13 cellular contexts compared by ENCODE assay signal in the genomic region with DNA sequence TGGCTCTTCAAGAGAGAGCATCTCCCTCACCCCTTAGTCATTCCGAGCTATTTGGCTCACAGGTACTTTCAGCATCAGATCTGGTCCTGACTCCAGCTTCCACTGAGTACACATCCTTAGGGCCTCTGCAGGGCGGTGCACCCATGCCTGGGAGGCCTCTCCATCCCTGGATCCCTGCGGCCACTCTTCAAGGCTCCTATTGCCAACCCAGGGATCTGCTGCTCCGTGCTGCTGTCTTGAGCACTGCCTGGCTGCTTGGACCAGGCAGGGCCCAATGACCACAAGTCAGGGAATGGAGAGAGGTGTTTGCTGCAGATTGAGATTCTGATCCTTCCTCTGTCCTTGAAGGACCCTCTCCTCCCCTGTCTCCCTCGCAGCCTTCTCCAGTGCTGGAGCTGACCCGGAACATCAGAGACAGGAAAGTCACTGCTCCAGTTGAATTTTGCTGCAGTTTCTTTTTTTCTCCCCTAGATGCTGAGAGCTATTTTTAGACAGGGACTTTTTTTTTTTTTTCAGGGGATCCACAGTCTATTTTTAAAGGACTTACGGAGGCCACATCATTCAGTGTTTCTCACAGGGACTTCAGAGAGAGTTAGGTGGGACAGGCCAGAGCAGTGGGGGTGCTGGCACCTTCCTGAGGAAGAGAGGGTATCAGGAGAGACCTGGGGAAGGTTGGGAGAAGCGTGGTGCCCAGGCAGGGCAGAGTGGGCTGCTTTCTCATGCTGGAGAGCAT.
"Had no signal": no experiment of that assay in that cellular context is flagged by ENCODE, and none has a peak within 500 bp of the region (broad histone marks: within the 10 kb centered on the region; RNA-seq: fewer than 3 reads in every experiment).

No MANE protein-coding gene starts in this region.

- H3K27me3 ChIP-seq: thyroid gland, vagina had no signal

- H3K36me3 ChIP-seq: breast epithelium, thyroid gland, vagina had no signal

- H3K27ac ChIP-seq: breast epithelium, epithelial cell of prostate, thyroid gland, vagina had no signal

- H3K9me3 ChIP-seq: breast epithelium, thyroid gland, vagina had no signal

- DNase-seq: activated CD4-positive, alpha-beta T cell treated with anti-CD3 and anti-CD28 coated beads, Interleukin-2, amount 50 U/mL, for 1 hour; activated effector memory CD4-positive, alpha-beta T cell treated with anti-CD3 and anti-CD28 coated beads, Interleukin-2, amount 50 U/mL, for 16 hours; activated T-cell treated with anti-CD3 and anti-CD28 coated beads for 4 hours; effector memory CD4-positive, alpha-beta T cell; immature natural killer cell; left cardiac atrium; stimulated activated CD4-positive, alpha-beta T cell treated with anti-CD3 and anti-CD28 coated beads, Interleukin-15, amount 100 ng/mL, for 24 hours; stimulated activated CD4-positive, alpha-beta T cell treated with anti-CD3 and anti-CD28 coated beads, Interleukin-4, amount 100 ng/mL, for 24 hours; thyroid gland had no signal

- H3K4me3 ChIP-seq: breast epithelium, coronary artery, thyroid gland, vagina had no signal
